ENCODE assay signal across 15 cellular contexts in the genomic region with DNA sequence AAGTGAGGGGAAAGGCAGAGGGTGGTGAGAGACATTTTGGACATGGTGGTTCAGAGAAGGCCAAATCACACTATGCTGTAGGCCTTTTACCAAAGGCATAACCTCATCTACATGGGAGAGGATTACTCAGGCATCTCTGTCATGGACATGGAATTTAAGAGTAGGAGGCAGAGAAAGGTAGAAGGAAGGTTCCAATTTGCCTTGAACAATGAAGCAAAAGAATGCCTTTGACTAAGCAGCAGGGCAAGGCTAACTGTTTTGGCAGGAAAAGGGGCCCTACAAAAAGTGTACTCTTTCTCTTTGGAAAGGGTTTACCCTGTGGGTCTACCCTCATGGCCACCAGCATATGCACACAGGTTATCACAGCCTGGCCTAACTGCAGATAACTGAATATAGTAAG. TPM values are rescaled to one million over a fixed set of nuclear protein-coding genes. Genes with fewer than 3 reads are reported as not detected.
A peak's percentile ranks its signal among the peaks of the same experiment; 100 is the strongest.
DNase-seq lines count a peak whose midpoint lies in the region; ATAC-seq, FAIRE-seq and TF ChIP-seq lines count a peak whose summit lies in the region.
"Had no signal": no experiment of that assay in that cellular context is flagged by ENCODE, and none has a peak within 500 bp of the region (broad histone marks: within the 10 kb centered on the region; RNA-seq: fewer than 3 reads in every experiment).

No MANE protein-coding gene starts in this region.

- peak overlapping the region; percentile 27 for H3K27ac Mint-ChIP-seq in stimulated activated effector memory CD8-positive, alpha-beta T cell treated with anti-CD3 and anti-CD28 coated beads, Interleukin-12 subunit alpha, Interleukin-12 subunit beta, amount 100 ng/mL, for 72 hours
- H3K27ac Mint-ChIP-seq: activated naive CD4-positive, alpha-beta T cell treated with anti-CD3 and anti-CD28 coated beads, Interleukin-2, amount 50 U/mL, for 24 hours had no signal

- H3K4me3 Mint-ChIP-seq in stimulated activated effector memory CD8-positive, alpha-beta T cell treated with anti-CD3 and anti-CD28 coated beads, Interleukin-12 subunit alpha, Interleukin-12 subunit beta, amount 100 ng/mL, for 72 hours = no peak overlapping the region
- H3K4me3 Mint-ChIP-seq: activated naive CD4-positive, alpha-beta T cell treated with anti-CD3 and anti-CD28 coated beads, Interleukin-2, amount 50 U/mL, for 24 hours; natural killer cell treated with Interleukin-12 subunit alpha and Interleukin-12 subunit beta and Interleukin-15 and Interleukin-18, amount 100 ng/mL, for 72 hours had no signal

- in situ Hi-C loops in HepG2 (cut with HindIII; ENCODE audit: extremely low pct_ligation_motif_present, low pct_unique_long_range_greater_than_20kb) = no loop called here

- H3K9me3 Mint-ChIP-seq in stimulated activated effector memory CD8-positive, alpha-beta T cell treated with anti-CD3 and anti-CD28 coated beads, Interleukin-12 subunit alpha, Interleukin-12 subunit beta, amount 100 ng/mL, for 72 hours = no peaks in the 10 kb centered on the region
- H3K9me3 Mint-ChIP-seq: activated naive CD4-positive, alpha-beta T cell treated with anti-CD3 and anti-CD28 coated beads, Interleukin-2, amount 50 U/mL, for 24 hours; natural killer cell treated with Interleukin-12 subunit alpha and Interleukin-12 subunit beta and Interleukin-15 and Interleukin-18, amount 100 ng/mL, for 72 hours had no signal

- peaks cover 27% of the 10 kb centered on the region for H3K4me1 Mint-ChIP-seq in stimulated activated effector memory CD8-positive, alpha-beta T cell treated with anti-CD3 and anti-CD28 coated beads, Interleukin-12 subunit alpha, Interleukin-12 subunit beta, amount 100 ng/mL, for 72 hours

- no peak overlapping the region for H3K9ac ChIP-seq in HepG2 (ENCODE audit: insufficient read depth, low read depth, low read length)

- H3K4me3 ChIP-seq in HepG2 (replicated peaks in 1 of 3; ENCODE audit: insufficient read depth in 1 of 3, low read depth in 2 of 3, low read length in 3 of 3) = no peak overlapping the region
- H3K4me3 ChIP-seq: coronary artery, gastroesophageal sphincter, right lobe of liver had no signal

- no TSS peak for BruUV-seq in HepG2 (replicated peaks; lab: Mats Ljungman, UMichigan)

- TF ChIP-seq EP300 in HepG2 (IDR thresholded peaks at IDR 0.05; ENCODE audit: low read depth in 2 of 2, low read length in 2 of 2) = no peak
- no peak for TF ChIP-seq EP300 in HepG2 (CRISPR knock-in tag; IDR thresholded peaks at IDR 0.05; ENCODE audit: borderline replicate concordance)

- CTCF ChIA-PET in HepG2 (lab: Yijun Ruan, JAX; ENCODE audit: low intra/inter-chr PET ratio, low total read pairs) = no interaction called here

- no peak for TF ChIP-seq POLR2A in HepG2 (IDR thresholded peaks at IDR 0.05; ENCODE audit: insufficient read depth in 1 of 2, low read depth in 2 of 2, low read length in 2 of 2)

- DNase-seq in HT1080 (ENCODE audit: low read depth) (peak; percentile 40), amniotic epithelial cell (ENCODE audit: low read depth) (peak; percentile 69), foreskin keratinocyte (peak; percentile 87 to 96), HepG2 (ENCODE audit: low spot score) (no peak)
- DNase-seq in stimulated activated effector memory CD8-positive, alpha-beta T cell treated with anti-CD3 and anti-CD28 coated beads, Interleukin-12 subunit alpha, Interleukin-12 subunit beta, amount 100 ng/mL, for 72 hours (ENCODE audit: low spot score in 2 of 2) = no peak
- DNase-seq: NCI-H1092 treated with DMSO at 0.1 percent for 48 hours, right lobe of liver had no signal

- peaks cover 7% of the 10 kb centered on the region; the same call in 1 of the 2 replicates for H4K20me1 ChIP-seq in HepG2 (ENCODE audit: insufficient read depth, low read length)

- H3K36me3 ChIP-seq in HepG2 (replicated peaks in 1 of 2; ENCODE audit: control insufficient read depth in 1 of 2, insufficient read depth in 2 of 2, low read length in 2 of 2) = peaks cover 5 to 25% of the 10 kb centered on the region in 2 experiments; a peak in 4 of 5 replicates
- H3K36me3 ChIP-seq: gastroesophageal sphincter had no signal

- no peak for FAIRE-seq in HepG2 (lab: Jason Lieb, UNC)

- H3K27ac ChIP-seq in foreskin keratinocyte (peak overlapping the region; percentile 79), HepG2 (ENCODE audit: extremely low read length, insufficient read depth, low read length) (no peak overlapping the region)
- H3K27ac ChIP-seq: coronary artery, gastroesophageal sphincter, right lobe of liver had no signal

- POLR2A ChIA-PET in HepG2 (lab: Yijun Ruan, JAX) = no interaction called here

- peaks cover 4% of the 10 kb centered on the region for H3K36me3 Mint-ChIP-seq in stimulated activated effector memory CD8-positive, alpha-beta T cell treated with anti-CD3 and anti-CD28 coated beads, Interleukin-12 subunit alpha, Interleukin-12 subunit beta, amount 100 ng/mL, for 72 hours
- H3K36me3 Mint-ChIP-seq: natural killer cell treated with Interleukin-12 subunit alpha and Interleukin-12 subunit beta and Interleukin-15 and Interleukin-18, amount 100 ng/mL, for 72 hours had no signal

- TF ChIP-seq CTCF in foreskin keratinocyte (conservative IDR thresholded peaks at IDR 0.05) = no peak
- no peak for TF ChIP-seq CTCF in HepG2 (CRISPR knock-in tag; IDR thresholded peaks at IDR 0.05)

- H3K27me3 ChIP-seq in foreskin keratinocyte = no peaks in the 10 kb centered on the region
- no peaks in the 10 kb centered on the region for H3K27me3 ChIP-seq in HepG2 (ENCODE audit: control insufficient read depth in 1 of 2, insufficient read depth in 2 of 2, low read length in 2 of 2)
- H3K27me3 ChIP-seq: gastroesophageal sphincter, right lobe of liver had no signal

- intact Hi-C loops in HepG2 (cut with micrococcal nuclease; ENCODE audit: unreplicated experiment) = no loop called here

- peaks cover 8% of the 10 kb centered on the region for H3K79me2 ChIP-seq in HepG2 (ENCODE audit: insufficient read depth, low read length)

- no peak for TF ChIP-seq RAD21 in HepG2 (CRISPR knock-in tag; IDR thresholded peaks at IDR 0.05)

- ATAC-seq in foreskin keratinocyte (peak; percentile 94), HepG2 (no peak), HG02938 (IDR thresholded peaks at IDR 0.05; ENCODE audit: unreplicated experiment) (no peak), HG02588 (IDR thresholded peaks at IDR 0.05; ENCODE audit: unreplicated experiment) (no peak)
- ATAC-seq in stimulated activated effector memory CD8-positive, alpha-beta T cell treated with anti-CD3 and anti-CD28 coated beads, Interleukin-12 subunit alpha, Interleukin-12 subunit beta, amount 100 ng/mL, for 72 hours = no peak
- ATAC-seq: gastroesophageal sphincter; natural killer cell treated with Interleukin-12 subunit alpha and Interleukin-12 subunit beta and Interleukin-15 and Interleukin-18, amount 100 ng/mL, for 72 hours; Panc1; right lobe of liver had no signal

- H3K4me1 ChIP-seq in foreskin keratinocyte (peaks cover 53% of the 10 kb centered on the region), HepG2 (ENCODE audit: insufficient read depth, low read length) (peaks cover 13% of the 10 kb centered on the region)

- H3K4me2 ChIP-seq in HepG2 (ENCODE audit: low read depth, low read length) = no peak overlapping the region

- no peaks in the 10 kb centered on the region for H3K9me3 ChIP-seq in HepG2 (ENCODE audit: low read length)
- H3K9me3 ChIP-seq: gastroesophageal sphincter, right lobe of liver had no signal

- no peak overlapping the region for H2AFZ ChIP-seq in HepG2 (ENCODE audit: low read length)

TF ChIP-seq in HepG2, 621 proteins besides CTCF, POLR2A, EP300 and RAD21:
- TF ChIP-seq HHEX (CRISPR knock-in tag; IDR thresholded peaks at IDR 0.05) = no peak
- TF ChIP-seq FOXA1 (IDR thresholded peaks at IDR 0.05) = no peak
- no peak for TF ChIP-seq FOXA1 (CRISPR knock-in tag; IDR thresholded peaks at IDR 0.05)
- TF ChIP-seq ZBTB37 (CRISPR knock-in tag; IDR thresholded peaks at IDR 0.05) = no peak

RNA-seq across cellular contexts. Expression of gene RNU4ATAC, which starts 45.6 kb away (rescaled TPM):
- not detected in 2 replicates for total RNA-seq in HT1080 (2014; rRNA removed; shearing (Covaris generic))
- polyA plus RNA-seq in HT1080 (2015; cell fraction: cytosol; rRNA removed) = not detected in 2 replicates
- polyA plus RNA-seq in HT1080 (2015; cell fraction: nucleus; rRNA removed) = not detected in 2 replicates
- total RNA-seq in foreskin keratinocyte = not detected in 2 replicates
- not detected in 2 replicates for polyA plus RNA-seq in foreskin keratinocyte
- 71.4 TPM in 1 of 2 replicates, not detected in the other for total RNA-seq in HepG2 (2016; rRNA removed; fragmentation: Illumina TruSeq; extraction: Trizol)
- 442 and 693 TPM in 2 replicates for total RNA-seq in HepG2 (2016; cell fraction: cytosol; rRNA removed; fragmentation: Illumina TruSeq; extraction: Trizol; ENCODE audit: low read depth)
- 77.2 and 91.6 TPM in 2 replicates for total RNA-seq in HepG2 (2016; cell fraction: insoluble cytoplasmic fraction; rRNA removed; fragmentation: Illumina TruSeq; extraction: Trizol)
- total RNA-seq in HepG2 (2016; cell fraction: membrane; rRNA removed; fragmentation: Illumina TruSeq; extraction: Trizol) = 112 TPM in 1 of 2 replicates, not detected in the other
- total RNA-seq in HepG2 (2016; cell fraction: nucleus; rRNA removed; fragmentation: Illumina TruSeq; extraction: Trizol) = 335 and 346 TPM in 2 replicates
- polyA plus RNA-seq in HepG2 (2011; rRNA removed) = not detected in 2 replicates
- polyA plus RNA-seq in HepG2 (2011; cell fraction: cytosol; rRNA removed) = not detected in 2 replicates
- not detected in 2 replicates for polyA plus RNA-seq in HepG2 (2011; cell fraction: nucleus; rRNA removed)
- polyA plus RNA-seq in HepG2 (2012) = not detected in 2 replicates
- not detected in 2 replicates for polyA plus RNA-seq in HepG2 (2016; cell fraction: cytosol; fragmentation: Illumina TruSeq; extraction: Trizol; ENCODE audit: low read depth)
- polyA plus RNA-seq in HepG2 (2016; cell fraction: insoluble cytoplasmic fraction; fragmentation: Illumina TruSeq; extraction: Trizol; ENCODE audit: low read depth) = not detected in 2 replicates
- polyA plus RNA-seq in HepG2 (2016; cell fraction: membrane; fragmentation: Illumina TruSeq; extraction: Trizol; ENCODE audit: low read depth) = not detected in 2 replicates
- not detected in 2 replicates for polyA plus RNA-seq in HepG2 (2016; cell fraction: nucleus; fragmentation: Illumina TruSeq; extraction: Trizol; ENCODE audit: insufficient read depth, low read depth)
- polyA minus RNA-seq in HepG2 (2011; rRNA and poly(A)+ RNA removed; ENCODE audit: low replicate concordance) = under 0.01 TPM in 2 replicates
- polyA minus RNA-seq in HepG2 (2011; cell fraction: cytosol; rRNA and poly(A)+ RNA removed) = 3,899 and 4,055 TPM in 2 replicates
- under 0.01 TPM in 2 replicates for polyA minus RNA-seq in HepG2 (2011; cell fraction: nucleus; rRNA and poly(A)+ RNA removed)
- total RNA-seq: gastroesophageal sphincter; natural killer cell treated with Interleukin-12 subunit alpha and Interleukin-12 subunit beta and Interleukin-15 and Interleukin-18, amount 100 ng/mL, for 72 hours; NCI-H460; right lobe of liver had no signal

Comparison
In these comparisons a context has a peak if more than half of its experiments do, and no peak if none do; other contexts are left out.
1. DNase-seq: peak in HT1080 (single experiment), amniotic epithelial cell (single experiment) and foreskin keratinocyte (2 of 2); none in stimulated activated effector memory CD8-positive, alpha-beta T cell treated with anti-CD3 and anti-CD28 coated beads, Interleukin-12 subunit alpha, Interleukin-12 subunit beta, amount 100 ng/mL, for 72 hours (0 of 2) and HepG2 (single experiment).